ENCODE assay signal across 17 cellular contexts in the genomic region with DNA sequence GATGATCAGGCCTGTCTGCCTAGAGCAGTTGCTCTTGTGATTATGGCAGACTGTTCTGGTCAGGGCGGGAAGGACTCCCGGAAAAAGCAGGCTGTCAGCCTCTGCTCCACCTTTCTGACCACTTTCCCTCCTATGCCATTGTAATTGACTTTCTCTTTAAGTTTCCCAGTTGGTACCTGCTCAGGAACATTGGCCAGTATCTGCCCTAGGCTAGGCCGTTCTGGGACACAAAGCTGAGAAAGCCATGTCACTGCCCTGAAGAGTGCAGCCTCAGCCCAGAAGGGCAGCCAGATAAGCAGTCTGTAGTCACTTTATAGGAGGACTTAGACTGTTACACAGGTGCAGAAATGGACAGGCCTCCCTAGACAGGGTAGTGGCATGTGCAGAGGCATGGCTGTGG.
DNase-seq lines count a peak whose midpoint lies in the region; ATAC-seq and TF ChIP-seq lines count a peak whose summit lies in the region.
"Had no signal": no experiment of that assay in that cellular context is flagged by ENCODE, and none has a peak within 500 bp of the region (broad histone marks: within the 10 kb centered on the region; RNA-seq: fewer than 3 reads in every experiment).

No MANE protein-coding gene starts in this region.

- peak overlapping the region; percentile 97 for H3K27ac ChIP-seq in VCaP
- H3K27ac ChIP-seq: BLaER1 had no signal

- H3K36me3 Mint-ChIP-seq in stimulated activated effector memory CD8-positive, alpha-beta T cell treated with anti-CD3 and anti-CD28 coated beads, Interleukin-12 subunit alpha, Interleukin-12 subunit beta, amount 100 ng/mL, for 72 hours = no peaks in the 10 kb centered on the region
- H3K36me3 Mint-ChIP-seq: CD8-positive, alpha-beta T cell had no signal

- TF ChIP-seq CTCF in VCaP (conservative IDR thresholded peaks at IDR 0.05) = no peak

- ATAC-seq in stimulated activated effector memory CD8-positive, alpha-beta T cell treated with anti-CD3 and anti-CD28 coated beads, Interleukin-12 subunit alpha, Interleukin-12 subunit beta, amount 100 ng/mL, for 72 hours = peak; percentile 22
- ATAC-seq in GM19023 (IDR thresholded peaks at IDR 0.05; ENCODE audit: unreplicated experiment) (no peak), GM21423 (IDR thresholded peaks at IDR 0.05; ENCODE audit: unreplicated experiment) (no peak)
- ATAC-seq: CD8-positive, alpha-beta T cell had no signal

- H3K4me1 Mint-ChIP-seq in stimulated activated effector memory CD8-positive, alpha-beta T cell treated with anti-CD3 and anti-CD28 coated beads, Interleukin-12 subunit alpha, Interleukin-12 subunit beta, amount 100 ng/mL, for 72 hours = no peaks in the 10 kb centered on the region

- H3K4me3 Mint-ChIP-seq in stimulated activated effector memory CD8-positive, alpha-beta T cell treated with anti-CD3 and anti-CD28 coated beads, Interleukin-12 subunit alpha, Interleukin-12 subunit beta, amount 100 ng/mL, for 72 hours = no peak overlapping the region
- H3K4me3 Mint-ChIP-seq: CD4-positive, alpha-beta T cell; CD8-positive, alpha-beta T cell had no signal

- no peaks in the 10 kb centered on the region for H3K9me3 Mint-ChIP-seq in stimulated activated effector memory CD8-positive, alpha-beta T cell treated with anti-CD3 and anti-CD28 coated beads, Interleukin-12 subunit alpha, Interleukin-12 subunit beta, amount 100 ng/mL, for 72 hours
- H3K9me3 Mint-ChIP-seq: CD4-positive, alpha-beta T cell; CD8-positive, alpha-beta T cell had no signal

- H3K27ac Mint-ChIP-seq in stimulated activated effector memory CD8-positive, alpha-beta T cell treated with anti-CD3 and anti-CD28 coated beads, Interleukin-12 subunit alpha, Interleukin-12 subunit beta, amount 100 ng/mL, for 72 hours = no peak overlapping the region
- H3K27ac Mint-ChIP-seq: CD4-positive, alpha-beta T cell; CD8-positive, alpha-beta T cell had no signal

- DNase-seq in ecto neural progenitor cell (ENCODE audit: low spot score) = peak; percentile 25
- DNase-seq in stimulated activated effector memory CD8-positive, alpha-beta T cell treated with anti-CD3 and anti-CD28 coated beads, Interleukin-12 subunit alpha, Interleukin-12 subunit beta, amount 100 ng/mL, for 72 hours (ENCODE audit: low spot score in 2 of 2) = no peak
- DNase-seq in NCI-H1930 (lab: John Stamatoyannopoulos, UW) = no peak
- DNase-seq: 8988T; ACHN; BE2C; C1 segment of cervical spinal cord; Caco-2; Calu3; CD4-positive, alpha-beta T cell; CD8-positive, alpha-beta T cell; DMS79 treated with DMSO at 0.1 percent for 48 hours; GF-D8 had no signal
